In the genomic region with DNA sequence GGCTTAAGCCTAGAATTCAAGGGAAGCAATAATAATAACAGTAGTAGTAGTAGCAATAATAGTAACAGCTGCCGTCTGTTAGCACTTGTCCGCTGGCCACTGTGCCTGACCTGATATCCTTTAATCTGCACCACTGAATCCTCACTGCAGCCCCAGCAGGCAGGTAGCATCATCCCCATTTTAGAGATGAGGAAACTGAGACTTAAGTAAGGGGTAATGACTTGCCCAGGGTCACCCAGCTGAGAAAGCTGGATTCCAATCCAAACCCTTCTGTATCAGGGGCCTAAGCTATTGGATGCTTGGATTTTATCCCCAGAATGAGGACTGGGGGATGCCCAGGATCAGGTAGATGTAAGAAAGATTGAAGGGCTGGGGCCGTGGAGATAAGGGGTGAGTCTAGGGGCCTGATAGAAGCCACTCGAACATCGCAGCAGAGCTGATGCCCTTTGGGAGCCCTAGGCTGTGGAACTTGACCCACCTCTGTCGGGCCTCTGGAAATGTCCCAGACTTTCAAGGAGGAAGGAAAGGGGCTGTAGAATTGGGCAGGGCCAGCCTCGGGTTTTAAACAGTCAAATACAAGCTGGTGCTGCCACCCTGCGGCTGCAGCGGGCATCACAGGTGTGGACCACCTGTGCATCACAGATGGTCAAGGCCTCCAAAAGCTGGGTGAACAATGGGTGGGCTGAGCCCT, we compare ENCODE assay signal across 1 cellular context.
TF ChIP-seq lines count a peak whose summit lies in the region.

No MANE protein-coding gene starts in this region.

TF ChIP-seq in neural cell, 6 proteins besides CTCF, POLR2A, EP300 and RAD21:
- TF ChIP-seq, protein P1, sequence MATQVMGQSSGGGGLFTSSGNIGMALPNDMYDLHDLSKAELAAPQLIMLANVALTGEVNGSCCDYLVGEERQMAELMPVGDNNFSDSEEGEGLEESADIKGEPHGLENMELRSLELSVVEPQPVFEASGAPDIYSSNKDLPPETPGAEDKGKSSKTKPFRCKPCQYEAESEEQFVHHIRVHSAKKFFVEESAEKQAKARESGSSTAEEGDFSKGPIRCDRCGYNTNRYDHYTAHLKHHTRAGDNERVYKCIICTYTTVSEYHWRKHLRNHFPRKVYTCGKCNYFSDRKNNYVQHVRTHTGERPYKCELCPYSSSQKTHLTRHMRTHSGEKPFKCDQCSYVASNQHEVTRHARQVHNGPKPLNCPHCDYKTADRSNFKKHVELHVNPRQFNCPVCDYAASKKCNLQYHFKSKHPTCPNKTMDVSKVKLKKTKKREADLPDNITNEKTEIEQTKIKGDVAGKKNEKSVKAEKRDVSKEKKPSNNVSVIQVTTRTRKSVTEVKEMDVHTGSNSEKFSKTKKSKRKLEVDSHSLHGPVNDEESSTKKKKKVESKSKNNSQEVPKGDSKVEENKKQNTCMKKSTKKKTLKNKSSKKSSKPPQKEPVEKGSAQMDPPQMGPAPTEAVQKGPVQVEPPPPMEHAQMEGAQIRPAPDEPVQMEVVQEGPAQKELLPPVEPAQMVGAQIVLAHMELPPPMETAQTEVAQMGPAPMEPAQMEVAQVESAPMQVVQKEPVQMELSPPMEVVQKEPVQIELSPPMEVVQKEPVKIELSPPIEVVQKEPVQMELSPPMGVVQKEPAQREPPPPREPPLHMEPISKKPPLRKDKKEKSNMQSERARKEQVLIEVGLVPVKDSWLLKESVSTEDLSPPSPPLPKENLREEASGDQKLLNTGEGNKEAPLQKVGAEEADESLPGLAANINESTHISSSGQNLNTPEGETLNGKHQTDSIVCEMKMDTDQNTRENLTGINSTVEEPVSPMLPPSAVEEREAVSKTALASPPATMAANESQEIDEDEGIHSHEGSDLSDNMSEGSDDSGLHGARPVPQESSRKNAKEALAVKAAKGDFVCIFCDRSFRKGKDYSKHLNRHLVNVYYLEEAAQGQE (IDR thresholded peaks at IDR 0.05; ENCODE audit: borderline replicate concordance), result no peak
- TF ChIP-seq SMC3 (conservative IDR thresholded peaks at IDR 0.05; ENCODE audit: poor library complexity) (peak; percentile 88), POLR2AphosphoS5 (IDR thresholded peaks at IDR 0.05) (no peak)
